ENCODE assay signal across 1 cellular context in the genomic region with DNA sequence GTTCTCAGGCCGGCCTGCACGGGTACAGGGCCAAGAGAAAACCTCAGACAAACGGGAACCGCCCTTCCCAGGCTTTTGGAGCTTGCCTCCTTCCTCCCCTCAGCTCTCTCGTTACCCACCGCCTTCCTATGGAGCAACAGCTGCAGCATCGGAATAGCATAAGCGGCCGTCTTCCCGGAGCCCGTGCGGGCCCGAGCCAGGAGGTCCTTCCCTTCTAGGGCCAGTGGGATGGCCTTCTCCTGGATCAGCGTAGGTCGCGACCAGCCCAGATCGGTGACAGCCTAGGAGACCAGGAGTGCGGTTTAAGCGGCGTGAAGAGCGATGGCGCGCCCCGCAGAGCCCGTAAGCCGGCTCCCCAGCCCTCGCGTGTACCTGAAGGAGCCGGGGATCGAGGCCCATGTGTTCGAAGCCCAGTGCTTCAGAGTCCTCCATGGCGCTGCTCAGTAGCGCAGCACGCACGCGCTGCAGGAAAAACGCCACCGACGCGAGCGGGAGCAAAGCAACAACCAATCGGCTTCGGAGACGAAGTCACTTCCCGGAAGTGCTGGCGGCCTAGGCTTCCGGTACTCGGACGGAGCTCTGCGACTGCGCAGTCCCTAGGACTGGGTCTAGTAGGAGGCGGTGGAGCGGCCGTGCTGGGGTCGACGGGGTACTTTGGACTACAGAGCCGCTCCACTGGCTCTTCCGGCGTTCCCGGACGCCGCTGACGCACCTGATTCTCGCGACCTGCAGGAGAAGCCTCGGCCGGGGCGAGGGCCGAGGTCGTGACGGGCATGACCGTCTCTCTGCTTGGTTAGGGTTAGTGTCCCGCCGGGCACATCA.
TF ChIP-seq lines count a peak whose summit lies in the region.

A gene with protein sequence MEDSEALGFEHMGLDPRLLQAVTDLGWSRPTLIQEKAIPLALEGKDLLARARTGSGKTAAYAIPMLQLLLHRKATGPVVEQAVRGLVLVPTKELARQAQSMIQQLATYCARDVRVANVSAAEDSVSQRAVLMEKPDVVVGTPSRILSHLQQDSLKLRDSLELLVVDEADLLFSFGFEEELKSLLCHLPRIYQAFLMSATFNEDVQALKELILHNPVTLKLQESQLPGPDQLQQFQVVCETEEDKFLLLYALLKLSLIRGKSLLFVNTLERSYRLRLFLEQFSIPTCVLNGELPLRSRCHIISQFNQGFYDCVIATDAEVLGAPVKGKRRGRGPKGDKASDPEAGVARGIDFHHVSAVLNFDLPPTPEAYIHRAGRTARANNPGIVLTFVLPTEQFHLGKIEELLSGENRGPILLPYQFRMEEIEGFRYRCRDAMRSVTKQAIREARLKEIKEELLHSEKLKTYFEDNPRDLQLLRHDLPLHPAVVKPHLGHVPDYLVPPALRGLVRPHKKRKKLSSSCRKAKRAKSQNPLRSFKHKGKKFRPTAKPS (minus strand): TSS at position 445 of the 822 bp plus-strand sequence. CDS start 13 bp downstream, at position 432.

TF ChIP-seq in neural cell, 6 proteins besides CTCF, POLR2A, EP300 and RAD21 (continued from another document):
- TF ChIP-seq, protein P1, sequence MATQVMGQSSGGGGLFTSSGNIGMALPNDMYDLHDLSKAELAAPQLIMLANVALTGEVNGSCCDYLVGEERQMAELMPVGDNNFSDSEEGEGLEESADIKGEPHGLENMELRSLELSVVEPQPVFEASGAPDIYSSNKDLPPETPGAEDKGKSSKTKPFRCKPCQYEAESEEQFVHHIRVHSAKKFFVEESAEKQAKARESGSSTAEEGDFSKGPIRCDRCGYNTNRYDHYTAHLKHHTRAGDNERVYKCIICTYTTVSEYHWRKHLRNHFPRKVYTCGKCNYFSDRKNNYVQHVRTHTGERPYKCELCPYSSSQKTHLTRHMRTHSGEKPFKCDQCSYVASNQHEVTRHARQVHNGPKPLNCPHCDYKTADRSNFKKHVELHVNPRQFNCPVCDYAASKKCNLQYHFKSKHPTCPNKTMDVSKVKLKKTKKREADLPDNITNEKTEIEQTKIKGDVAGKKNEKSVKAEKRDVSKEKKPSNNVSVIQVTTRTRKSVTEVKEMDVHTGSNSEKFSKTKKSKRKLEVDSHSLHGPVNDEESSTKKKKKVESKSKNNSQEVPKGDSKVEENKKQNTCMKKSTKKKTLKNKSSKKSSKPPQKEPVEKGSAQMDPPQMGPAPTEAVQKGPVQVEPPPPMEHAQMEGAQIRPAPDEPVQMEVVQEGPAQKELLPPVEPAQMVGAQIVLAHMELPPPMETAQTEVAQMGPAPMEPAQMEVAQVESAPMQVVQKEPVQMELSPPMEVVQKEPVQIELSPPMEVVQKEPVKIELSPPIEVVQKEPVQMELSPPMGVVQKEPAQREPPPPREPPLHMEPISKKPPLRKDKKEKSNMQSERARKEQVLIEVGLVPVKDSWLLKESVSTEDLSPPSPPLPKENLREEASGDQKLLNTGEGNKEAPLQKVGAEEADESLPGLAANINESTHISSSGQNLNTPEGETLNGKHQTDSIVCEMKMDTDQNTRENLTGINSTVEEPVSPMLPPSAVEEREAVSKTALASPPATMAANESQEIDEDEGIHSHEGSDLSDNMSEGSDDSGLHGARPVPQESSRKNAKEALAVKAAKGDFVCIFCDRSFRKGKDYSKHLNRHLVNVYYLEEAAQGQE (IDR thresholded peaks at IDR 0.05; ENCODE audit: borderline replicate concordance), result peak; percentile 69
- TF ChIP-seq EZH2 (IDR thresholded peaks at IDR 0.05; ENCODE audit: borderline replicate concordance, insufficient read depth, low read length, poor library complexity, severe bottlenecking), result no peak
- no peak for TF ChIP-seq SMC3 (conservative IDR thresholded peaks at IDR 0.05; ENCODE audit: poor library complexity)
- peak; percentile 99 for TF ChIP-seq MXI1 (conservative IDR thresholded peaks at IDR 0.05; ENCODE audit: poor library complexity, severe bottlenecking)
